Comparison of ENCODE assay signal across 15 cellular contexts in the genomic region with DNA sequence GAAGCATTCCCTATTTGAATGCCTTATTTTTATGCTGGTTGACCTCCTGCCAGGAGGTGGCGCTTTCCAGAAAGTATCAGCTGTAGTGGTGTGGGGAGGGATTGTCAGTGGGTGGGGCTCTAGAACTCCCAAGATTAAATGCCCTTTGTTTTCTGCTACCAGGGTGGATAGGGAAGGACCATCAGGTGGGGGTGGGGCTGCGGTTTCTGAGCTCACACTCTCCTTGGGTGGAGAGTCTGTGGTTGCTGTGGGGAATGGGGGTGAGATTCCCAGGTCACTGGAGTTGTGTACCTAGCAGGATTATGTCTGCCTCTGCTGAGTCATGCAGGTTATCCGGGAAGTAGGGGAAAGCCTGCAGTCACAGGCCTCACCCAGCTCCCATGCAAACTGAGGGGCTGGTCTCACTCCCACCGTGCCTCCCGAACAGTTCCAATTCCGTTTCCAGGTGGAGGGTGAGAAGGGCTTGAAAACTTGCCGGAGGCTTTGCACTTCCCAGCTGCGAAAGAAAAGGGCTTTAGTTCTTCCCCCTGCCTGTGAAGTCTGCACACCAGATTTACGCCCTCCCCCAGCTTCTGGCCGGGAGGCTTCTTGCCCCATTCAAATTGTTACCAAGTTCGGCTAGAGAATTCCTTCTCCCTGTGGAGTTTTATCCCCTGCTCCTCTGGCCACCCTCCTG.
DNase-seq lines count a peak whose midpoint lies in the region; TF ChIP-seq lines count a peak whose summit lies in the region.
"Had no signal": no experiment of that assay in that cellular context is flagged by ENCODE, and none has a peak within 500 bp of the region (broad histone marks: within the 10 kb centered on the region; RNA-seq: fewer than 3 reads in every experiment).

No MANE protein-coding gene starts in this region.

- 70 to 83% (median 81%) methylated on average over 11 of the region's 11 CpGs for WGBS in stomach, 5 donors

- DNase-seq in CMK (ENCODE audit: low read depth) (peak; percentile 15), HT1080 (ENCODE audit: low read depth) (peak; percentile 96), SJCRH30 (peak; percentile 50 to 63), islet precursor cell (peak; percentile 77), stomach (no peak), medulla oblongata (ENCODE audit: extremely low spot score) (no peak), NCI-H1105 treated with DMSO at 0.1 percent for 48 hours (lab: John Stamatoyannopoulos, UW) (no peak)
- no peak for DNase-seq in activated CD8-positive, alpha-beta memory T cell treated with anti-CD3 and anti-CD28 coated beads, Interleukin-2, amount 50 U/mL, for 4 hours
- DNase-seq: activated CD4-positive, alpha-beta T cell treated with anti-CD3 and anti-CD28 coated beads for 1 hour; activated naive CD4-positive, alpha-beta T cell; CD8-positive, alpha-beta T cell; colonic mucosa; NCI-H2107; stimulated activated CD4-positive, alpha-beta T cell treated with anti-CD3 and anti-CD28 coated beads, Interleukin-4, amount 100 ng/mL, for 4 hours had no signal

- TF ChIP-seq CTCF in stomach (IDR thresholded peaks at IDR 0.05): no peak

- no peaks in the 10 kb centered on the region for H3K36me3 ChIP-seq in SJCRH30
- H3K36me3 ChIP-seq in stomach: no peaks in the 10 kb centered on the region
- H3K36me3 ChIP-seq: colonic mucosa had no signal

- H3K27me3 ChIP-seq in SJCRH30: no peaks in the 10 kb centered on the region
- H3K27me3 ChIP-seq in stomach: no peaks in the 10 kb centered on the region
- H3K27me3 ChIP-seq: colonic mucosa had no signal

- intact Hi-C loops in stomach (cut with DNase I; ENCODE audit: low total_unique reads): no loop called here

- H3K9me3 ChIP-seq in SJCRH30 (replicated peaks) (no peaks in the 10 kb centered on the region), stomach (peaks cover 0 to 33% (median 15%) of the 10 kb centered on the region in 4 donors)
- H3K9me3 ChIP-seq: colonic mucosa had no signal

- H3K4me1 ChIP-seq in SJCRH30 (no peaks in the 10 kb centered on the region), stomach (no peaks in the 10 kb centered on the region)
- H3K4me1 ChIP-seq: colonic mucosa had no signal

- no peak for TF ChIP-seq EP300 in stomach (IDR thresholded peaks at IDR 0.05)

- H3K27ac ChIP-seq in SJCRH30 (no peak overlapping the region), stomach (no peak overlapping the region)
- H3K27ac ChIP-seq: colonic mucosa, SK-N-MC had no signal

- no peak for TF ChIP-seq POLR2A in stomach (IDR thresholded peaks at IDR 0.05)

- H3K4me3 ChIP-seq in SJCRH30: no peak overlapping the region
- no peak overlapping the region for H3K4me3 ChIP-seq in stomach
- H3K4me3 ChIP-seq: colonic mucosa, SK-N-MC had no signal

Comparison
In these comparisons a context has a peak if more than half of its experiments do, and no peak if none do; other contexts are left out.
1. DNase-seq: peak in CMK (single experiment), HT1080 (single experiment), SJCRH30 (2 of 2) and islet precursor cell (single experiment); none in stomach (single experiment), activated CD8-positive, alpha-beta memory T cell treated with anti-CD3 and anti-CD28 coated beads, Interleukin-2, amount 50 U/mL, for 4 hours (single experiment), medulla oblongata (single experiment) and NCI-H1105 treated with DMSO at 0.1 percent for 48 hours (single experiment).